In the genomic region with DNA sequence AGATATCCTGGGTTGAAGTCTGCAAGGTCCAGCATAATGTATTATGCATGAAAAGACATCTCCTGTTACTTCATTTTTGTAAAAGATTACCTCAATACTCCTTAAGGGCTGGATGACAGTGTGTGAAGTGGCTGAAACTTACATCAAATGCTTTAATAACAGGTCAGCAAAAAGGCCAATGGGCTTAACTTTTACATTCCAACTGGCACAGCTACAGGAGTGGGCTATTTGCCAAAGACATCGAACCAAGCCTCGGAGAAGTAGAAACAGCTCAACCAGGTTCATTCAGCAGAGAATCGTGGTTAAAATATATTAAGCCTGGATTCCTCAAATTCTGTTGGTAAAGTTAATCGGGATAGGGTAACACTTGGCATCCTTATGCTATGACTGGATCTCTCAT, we compare ENCODE assay signal across 20 cellular contexts.
A peak's percentile ranks its signal among the peaks of the same experiment; 100 is the strongest.
DNase-seq lines count a peak whose midpoint lies in the region; ATAC-seq, FAIRE-seq and TF ChIP-seq lines count a peak whose summit lies in the region.
"Had no signal": no experiment of that assay in that cellular context is flagged by ENCODE, and none has a peak within 500 bp of the region (broad histone marks: within the 10 kb centered on the region; RNA-seq: fewer than 3 reads in every experiment).

No MANE protein-coding gene starts in this region.

- DNase-seq in A549 (ENCODE audit: low read depth in 1 of 2, low spot score in 1 of 2) = no peak
- peak; percentile 76 for DNase-seq in HK-2 (ENCODE audit: unreplicated experiment)
- DNase-seq in mammary epithelial cell = peak; percentile 39
- DNase-seq in iris pigment epithelial cell (ENCODE audit: low read depth) = peak; percentile 46
- DNase-seq in activated CD8-positive, alpha-beta memory T cell treated with anti-CD3 and anti-CD28 coated beads, Interleukin-2, amount 50 U/mL, for 48 hours = no peak
- no peak for DNase-seq in SW480 (ENCODE audit: low spot score)
- DNase-seq in NCI-H526 treated with DMSO at 0.1 percent for 48 hours (lab: John Stamatoyannopoulos, UW) = no peak
- no peak for DNase-seq in activated CD4-positive, CD25-positive, alpha-beta regulatory T cell (lab: John Stamatoyannopoulos, UW)
- DNase-seq: activated CD4-positive, alpha-beta T cell treated with anti-CD3 and anti-CD28 coated beads for 36 hours; CD4-positive, alpha-beta T cell; effector CD8-positive, alpha-beta T cell; islet precursor cell; naive thymus-derived CD4-positive, alpha-beta T cell; NCI-H510A; ovary; stomach; upper lobe of left lung had no signal

- CTCF ChIA-PET in A549 (lab: Yijun Ruan, JAX) = no interaction called here
- CTCF ChIA-PET in mammary epithelial cell (lab: Charles Lee; ENCODE audit: low non-redundant PET) = no interaction called here

- TF ChIP-seq RAD21 in A549 (conservative IDR thresholded peaks at IDR 0.05 in 1 of 2, IDR thresholded peaks at IDR 0.05 in 1 of 2) = no peak

- no peak overlapping the region for H3K9ac ChIP-seq in mammary epithelial cell (ENCODE audit: insufficient read depth, low read length)

- H3K4me1 ChIP-seq in A549 = no peaks in the 10 kb centered on the region
- no peaks in the 10 kb centered on the region for H3K4me1 ChIP-seq in mammary epithelial cell (ENCODE audit: insufficient read depth, low read length)
- H3K4me1 ChIP-seq: stomach, upper lobe of left lung had no signal

- no peak overlapping the region for H3K4me3 ChIP-seq in A549
- H3K4me3 ChIP-seq in mammary epithelial cell (replicated peaks in 1 of 3; ENCODE audit: insufficient read depth in 1 of 3, low read depth in 2 of 3, low read length in 3 of 3) = no peak overlapping the region
- H3K4me3 ChIP-seq: hepatocyte, K562, ovary, stomach, upper lobe of left lung had no signal

- H2AFZ ChIP-seq in mammary epithelial cell (ENCODE audit: low read depth, low read length) = no peak overlapping the region
- H2AFZ ChIP-seq: hepatocyte had no signal

- TF ChIP-seq CTCF in A549 (IDR thresholded peaks at IDR 0.05) (no peak), mammary epithelial cell (conservative IDR thresholded peaks at IDR 0.05 in 1 of 2, IDR thresholded peaks at IDR 0.05 in 1 of 2; ENCODE audit: extremely low read depth in 1 of 2, insufficient read depth in 1 of 2, low read depth in 1 of 2, low read length in 2 of 2) (no peak)

- no peak for FAIRE-seq in A549 (lab: Jason Lieb, UNC)
- FAIRE-seq: K562 had no signal

- H3K36me3 ChIP-seq in mammary epithelial cell (ENCODE audit: insufficient read depth, low read length) = no peaks in the 10 kb centered on the region
- H3K36me3 ChIP-seq: ovary, stomach, upper lobe of left lung had no signal

- no TSS peak for BruUV-seq in mammary epithelial cell (replicated peaks; lab: Mats Ljungman, UMichigan)

- H3K79me2 ChIP-seq in mammary epithelial cell (ENCODE audit: insufficient read depth, low read length) = no peaks in the 10 kb centered on the region
- H3K79me2 ChIP-seq: hepatocyte had no signal

- H3K4me2 ChIP-seq in A549 (no peak overlapping the region), mammary epithelial cell (ENCODE audit: insufficient read depth, low read depth, low read length) (no peak overlapping the region)
- H3K4me2 ChIP-seq: hepatocyte had no signal

- no peaks in the 10 kb centered on the region for H4K20me1 ChIP-seq in mammary epithelial cell (ENCODE audit: insufficient read depth, low read length)

- no peak for ATAC-seq in A549
- ATAC-seq: activated CD4-positive, alpha-beta T cell treated with anti-CD3 and anti-CD28 coated beads for 36 hours; K562; naive thymus-derived CD4-positive, alpha-beta T cell; sciatic nerve had no signal

- in situ Hi-C loops in mammary epithelial cell (cut with MboI; ENCODE audit: low sequenced_read_pairs in 2 of 2) = no loop called here

- no peak for TF ChIP-seq EP300 in A549 (IDR thresholded peaks at IDR 0.05)

- dilution Hi-C loops in mammary epithelial cell (cut with HindIII; ENCODE audit: low sequenced_read_pairs) = no loop called here

- no peak for TF ChIP-seq POLR2A in A549 (IDR thresholded peaks at IDR 0.05; ENCODE audit: low read length)

- intact Hi-C loops in mammary epithelial cell (cut with micrococcal nuclease) = no loop called here

- H3K27ac ChIP-seq in A549 = no peak overlapping the region
- H3K27ac ChIP-seq in mammary epithelial cell (ENCODE audit: insufficient read depth, low read depth, low read length) = no peak overlapping the region
- H3K27ac ChIP-seq: hepatocyte, ovary, stomach, upper lobe of left lung had no signal

- WGBS in A549 (ENCODE audit: missing lambda C conversion rate) = 38% methylated on average over 4 of the region's 4 CpGs
- WGBS in mammary epithelial cell (ENCODE audit: low coverage, missing lambda C conversion rate) = 11% methylated on average over 4 of the region's 4 CpGs

- POLR2A ChIA-PET in A549 (lab: Yijun Ruan, JAX) = no interaction called here

- H3K27me3 ChIP-seq in mammary epithelial cell (ENCODE audit: insufficient read depth, low read length) = no peaks in the 10 kb centered on the region
- H3K27me3 ChIP-seq: hepatocyte, ovary, stomach, upper lobe of left lung had no signal

- H3K9me3 ChIP-seq in A549 (no peaks in the 10 kb centered on the region), mammary epithelial cell (replicated peaks; ENCODE audit: insufficient read depth, low read length) (peaks cover 7% of the 10 kb centered on the region)
- H3K9me3 ChIP-seq: ovary, stomach had no signal

TF ChIP-seq in A549, 52 proteins besides CTCF, POLR2A, EP300 and RAD21:
- TF ChIP-seq MAFK (IDR thresholded peaks at IDR 0.05; ENCODE audit: partially characterized antibody) = peak; percentile 30
- no peak for TF ChIP-seq PBX3 (IDR thresholded peaks at IDR 0.05)

Comparison
In these comparisons a context has a peak if more than half of its experiments do, and no peak if none do; other contexts are left out.
1. DNase-seq: peak in HK-2 (single experiment), mammary epithelial cell (single experiment) and iris pigment epithelial cell (single experiment); none in A549 (0 of 2), activated CD8-positive, alpha-beta memory T cell treated with anti-CD3 and anti-CD28 coated beads, Interleukin-2, amount 50 U/mL, for 48 hours (single experiment), SW480 (single experiment), NCI-H526 treated with DMSO at 0.1 percent for 48 hours (single experiment) and activated CD4-positive, CD25-positive, alpha-beta regulatory T cell (0 of 4).